ENCODE assay signal across 8 cellular contexts in genomic region chr16:2267913-2268666, GRCh38. TPM values are rescaled to one million over a fixed set of nuclear protein-coding genes. Genes with fewer than 3 reads are reported as not detected.
DNase-seq lines count a peak whose midpoint lies in the region; ATAC-seq and TF ChIP-seq lines count a peak whose summit lies in the region.

Gene RNPS1, minus strand, starts transcription at chr16:2268126. Its CDS starts 3,483 bp downstream, at chr16:2264643.

- H3K27me3 Mint-ChIP-seq in naive thymus-derived CD8-positive, alpha-beta T cell: no peaks in the 10 kb centered on the region
- H3K27me3 Mint-ChIP-seq in stimulated activated naive B cell treated with anti-CD40 and anti-IgM and Interleukin-4, amounts not matched to agents 10 μg/mL and 1 μg/mL and 100 μg/mL, for 72 hours: no peaks in the 10 kb centered on the region

- no peaks in the 10 kb centered on the region for H3K9me3 ChIP-seq in GM23248 (ENCODE audit: low read depth)

- H3K79me2 ChIP-seq in GM23248 (ENCODE audit: insufficient read depth): peaks cover 78% of the 10 kb centered on the region

- H3K4me1 ChIP-seq in GM23248 (ENCODE audit: insufficient read depth): peaks cover 17% of the 10 kb centered on the region

- no peaks in the 10 kb centered on the region for H3K27me3 ChIP-seq in GM23248 (replicated peaks; ENCODE audit: insufficient read depth)

- H2AFZ ChIP-seq in GM23248: peak within 1 kb of the TSS; percentile 82

- peaks cover 0 to 31% (median 0%) of the 10 kb centered on the region in 3 donors for H3K36me3 Mint-ChIP-seq in naive thymus-derived CD8-positive, alpha-beta T cell
- H3K36me3 Mint-ChIP-seq in stimulated activated naive B cell treated with anti-CD40 and anti-IgM and Interleukin-4, amounts not matched to agents 10 μg/mL and 1 μg/mL and 100 μg/mL, for 72 hours: peaks cover 10 to 29% of the 10 kb centered on the region in 2 donors

- H3K9me3 Mint-ChIP-seq in naive thymus-derived CD8-positive, alpha-beta T cell: no peaks in the 10 kb centered on the region
- H3K9me3 Mint-ChIP-seq in stimulated activated naive B cell treated with anti-CD40 and anti-IgM and Interleukin-4, amounts not matched to agents 10 μg/mL and 1 μg/mL and 100 μg/mL, for 72 hours: no peaks in the 10 kb centered on the region

- peak within 1 kb of the TSS; percentile 91 for H3K9ac ChIP-seq in GM23248

- H3K4me3 ChIP-seq in GM23248 (peak within 1 kb of the TSS; percentile 79), fibroblast of mammary gland (ENCODE audit: control insufficient read depth, low read depth, low read length) (peak within 1 kb of the TSS; percentile 81)

- TF ChIP-seq CTCF in fibroblast of mammary gland (conservative IDR thresholded peaks at IDR 0.05; ENCODE audit: control insufficient read depth, insufficient read depth, low read depth, low read length): no peak

- H3K27ac ChIP-seq in GM23248: peak within 1 kb of the TSS; percentile 90

- peaks cover 21% of the 10 kb centered on the region; the same call in 1 of the 2 replicates for H4K20me1 ChIP-seq in GM23248 (ENCODE audit: insufficient read depth)

- peak; percentile 96 for DNase-seq in Daoy (ENCODE audit: low read depth)
- DNase-seq in GM23248: peak; percentile 97
- DNase-seq in Kasumi-1 (lab: John Stamatoyannopoulos, UW): peak; percentile 52 to 57
- DNase-seq in RKO (ENCODE audit: low spot score): peak; percentile 91
- DNase-seq in activated T-helper 1 cell treated with anti-CD3 and anti-CD28 coated beads, Interleukin-2, amount 50 U/mL, for 16 hours (ENCODE audit: low read depth in 1 of 2, low spot score in 1 of 2): peak; percentile 95
- peak; percentile 93 for DNase-seq in fibroblast of mammary gland (ENCODE audit: low read depth)
- DNase-seq in naive thymus-derived CD8-positive, alpha-beta T cell: peak; percentile 91 to 99 (median 96)
- peak; percentile 97 for DNase-seq in stimulated activated naive B cell treated with anti-CD40 and anti-IgM and Interleukin-4, amounts not matched to agents 10 μg/mL and 1 μg/mL and 100 μg/mL, for 72 hours

- peaks cover 8% of the 10 kb centered on the region; the same call in 1 of the 2 replicates for H3K36me3 ChIP-seq in GM23248 (ENCODE audit: low read depth)

- H3F3A ChIP-seq in GM23248 (ENCODE audit: insufficient read depth): peaks cover 7% of the 10 kb centered on the region; the same call in 1 of the 2 replicates

- H3K9me2 ChIP-seq in GM23248 (ENCODE audit: insufficient read depth): no peaks in the 10 kb centered on the region

- peak within 1 kb of the TSS; percentile 99 for H3K4me2 ChIP-seq in GM23248 (ENCODE audit: unreplicated experiment)

- in situ Hi-C loops in GM23248 (cut with MboI): no loop called here

- 1% methylated on average over 67 to 77 of the region's 88 CpGs for WGBS in GM23248 (ENCODE audit: low coverage in 1 of 2, low lambda C conversion rate in 2 of 2, missing lambda C conversion rate in 2 of 2), 2 experiments

- H3K27ac Mint-ChIP-seq in naive thymus-derived CD8-positive, alpha-beta T cell: peak within 1 kb of the TSS; percentile 94 to 99 (median 98)
- peak within 1 kb of the TSS; percentile 100 for H3K27ac Mint-ChIP-seq in stimulated activated naive B cell treated with anti-CD40 and anti-IgM and Interleukin-4, amounts not matched to agents 10 μg/mL and 1 μg/mL and 100 μg/mL, for 72 hours

- peak; percentile 80 to 85 for ATAC-seq in naive thymus-derived CD8-positive, alpha-beta T cell
- peak; percentile 89 to 92 for ATAC-seq in stimulated activated naive B cell treated with anti-CD40 and anti-IgM and Interleukin-4, amounts not matched to agents 10 μg/mL and 1 μg/mL and 100 μg/mL, for 72 hours (replicated peaks)

- peaks cover 22 to 51% (median 42%) of the 10 kb centered on the region in 4 donors for H3K4me1 Mint-ChIP-seq in naive thymus-derived CD8-positive, alpha-beta T cell
- peaks cover 32 to 45% of the 10 kb centered on the region in 2 donors for H3K4me1 Mint-ChIP-seq in stimulated activated naive B cell treated with anti-CD40 and anti-IgM and Interleukin-4, amounts not matched to agents 10 μg/mL and 1 μg/mL and 100 μg/mL, for 72 hours

- peak within 1 kb of the TSS; percentile 92 to 99 (median 96) for H3K4me3 Mint-ChIP-seq in naive thymus-derived CD8-positive, alpha-beta T cell
- peak within 1 kb of the TSS; percentile 94 to 97 for H3K4me3 Mint-ChIP-seq in stimulated activated naive B cell treated with anti-CD40 and anti-IgM and Interleukin-4, amounts not matched to agents 10 μg/mL and 1 μg/mL and 100 μg/mL, for 72 hours

- POLR2A ChIA-PET in naive thymus-derived CD8-positive, alpha-beta T cell (lab: Charles Lee): interaction anchor here (0.7 to 3.1 kb wide), 8 partner anchors 14 to 485 kb away, joined by 3 to 31 read pairs (median 6); partner anchors contain the start of genes ABCA3, ECI1, NUBP2 and PGP

RNA-seq across cellular contexts. Expression of gene RNPS1, which starts in this region (rescaled TPM):
- 147 and 161 TPM in 2 replicates for total RNA-seq in Daoy (2014; rRNA removed; shearing (Covaris generic))
- total RNA-seq in GM23248 (2014; rRNA removed; shearing (Covaris generic)): 104 and 115 TPM in 2 replicates
- polyA plus RNA-seq in GM23248 (2016; fragmentation: Nextera tagmentation; extraction: Ambion mirVana): 176 and 181 TPM in 2 replicates
- total RNA-seq in naive thymus-derived CD8-positive, alpha-beta T cell: 100 to 1,000 TPM; 162 to 165 TPM
- polyA plus RNA-seq in naive thymus-derived CD8-positive, alpha-beta T cell: 100 to 1,000 TPM; 197 to 289 (median 228) TPM

Comparison
In these comparisons a context has a peak if more than half of its experiments do, and no peak if none do; other contexts are left out.
1. Peak in every context shown above with its lines: DNase-seq, ATAC-seq, H3K4me3 ChIP-seq and H3K27ac ChIP-seq.